In the genomic region with DNA sequence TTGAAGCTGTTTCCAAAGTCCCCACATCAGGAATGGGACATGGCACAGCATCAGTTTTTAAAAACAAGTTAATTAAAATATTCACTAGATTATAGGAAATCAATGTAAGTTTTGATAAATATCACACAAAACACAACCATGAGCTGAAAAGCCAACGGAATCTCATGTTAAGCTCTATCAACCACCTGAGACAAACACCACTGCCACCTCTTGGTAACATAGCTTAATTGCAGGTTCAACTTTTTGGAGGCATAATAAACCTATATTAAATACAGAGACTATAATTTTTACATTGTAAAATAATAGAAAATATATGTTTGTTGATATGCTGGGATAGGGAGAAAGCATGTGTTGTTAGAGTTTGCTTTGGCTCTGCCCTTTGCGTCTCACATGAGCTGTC, we compare ENCODE assay signal across 25 cellular contexts.
DNase-seq lines count a peak whose midpoint lies in the region; ATAC-seq and FAIRE-seq lines count a peak whose summit lies in the region.
"Had no signal": no experiment of that assay in that cellular context is flagged by ENCODE, and none has a peak within 500 bp of the region (broad histone marks: within the 10 kb centered on the region; RNA-seq: fewer than 3 reads in every experiment).

No MANE protein-coding gene starts in this region.

- no CpG with 5 or more reads among the region's 2 CpGs for WGBS in mesendoderm (ENCODE audit: extremely low coverage, insufficient coverage, low lambda C conversion rate)

- no peak overlapping the region for H3K4ac ChIP-seq in mesendoderm (ENCODE audit: low read depth, low read length)

- no peaks in the 10 kb centered on the region for H3K27me3 ChIP-seq in mesendoderm (ENCODE audit: insufficient read depth, low read length, poor library complexity)
- H3K27me3 ChIP-seq: ascending aorta, right lobe of liver, upper lobe of left lung had no signal

- ATAC-seq in GM19395 (IDR thresholded peaks at IDR 0.05; ENCODE audit: unreplicated experiment) = no peak
- ATAC-seq: left colon; mucosa of descending colon; right lobe of liver; stimulated activated naive CD8-positive, alpha-beta T cell treated with anti-CD3 and anti-CD28 coated beads, Interleukin-15, Interleukin-2, amounts not matched to agents 100 U/mL and 50 U/mL, for 24 hours had no signal

- no peak overlapping the region for H2AK5ac ChIP-seq in mesendoderm (ENCODE audit: low read length)

- no peak for FAIRE-seq in GM19239 (lab: Jason Lieb, UNC)
- FAIRE-seq: colon, endometrium had no signal

- no peak overlapping the region for H3K23ac ChIP-seq in mesendoderm (ENCODE audit: low read length)

- no peak overlapping the region for H2BK120ac ChIP-seq in mesendoderm (ENCODE audit: low read depth, low read length)

- H3K79me2 ChIP-seq in mesendoderm (ENCODE audit: control insufficient read depth, insufficient read depth, low read length) = no peaks in the 10 kb centered on the region

- no peak overlapping the region for H4K8ac ChIP-seq in mesendoderm (ENCODE audit: low read depth, low read length)

- no peak overlapping the region for H2BK15ac ChIP-seq in mesendoderm (replicated peaks; ENCODE audit: low read depth)

- peaks cover 1% of the 10 kb centered on the region for H3K4me1 ChIP-seq in mesendoderm (ENCODE audit: control insufficient read depth, low read depth, low read length)
- H3K4me1 ChIP-seq: ascending aorta, right lobe of liver had no signal

- H3K79me1 ChIP-seq in mesendoderm (ENCODE audit: low read length) = no peaks in the 10 kb centered on the region

- no peak overlapping the region for H3K4me3 ChIP-seq in SK-N-MC
- no peak overlapping the region for H3K4me3 ChIP-seq in mesendoderm (ENCODE audit: low read length)
- H3K4me3 ChIP-seq: ascending aorta, GM23248, mucosa of descending colon, PC-9, right lobe of liver, upper lobe of left lung had no signal

- no peak overlapping the region for H3K56ac ChIP-seq in mesendoderm (ENCODE audit: low read length)

- H3K18ac ChIP-seq in mesendoderm (ENCODE audit: low read length) = no peak overlapping the region

- DNase-seq in DMS53 (lab: John Stamatoyannopoulos, UW) (peak; percentile 11), DMS53 treated with DMSO at 0.1 percent for 48 hours (lab: John Stamatoyannopoulos, UW; ENCODE audit: unreplicated experiment) (no peak), HT-29 (ENCODE audit: low spot score) (peak; percentile 19), SK-N-MC (ENCODE audit: low read depth, low spot score) (no peak), mesendoderm (peak; percentile 23), GM19239 (ENCODE audit: insufficient read length, low spot score) (no peak)
- DNase-seq in stimulated activated CD4-positive, alpha-beta T cell treated with anti-CD3 and anti-CD28 coated beads, Interleukin-2, amount 100 ng/mL, for 24 hours = no peak
- DNase-seq: activated CD4-positive, alpha-beta T cell treated with anti-CD3 and anti-CD28 coated beads, Interleukin-2, amount 50 U/mL, for 1 hour; activated naive CD4-positive, alpha-beta T cell treated with Interleukin-2 at 50 U/mL for 16 hours; activated T-cell treated with anti-CD3 and anti-CD28 coated beads for 4 hours; EL; GM23248; left colon; mucosa of descending colon; NCI-H146; NCI-H345; PC-9; right lobe of liver; stimulated activated naive CD8-positive, alpha-beta T cell treated with anti-CD3 and anti-CD28 coated beads, Interleukin-15, Interleukin-2, amounts not matched to agents 100 U/mL and 50 U/mL, for 24 hours; SW 1271 had no signal

- H2BK5ac ChIP-seq in mesendoderm (ENCODE audit: low read length) = no peak overlapping the region

- H3K36me3 ChIP-seq in SK-N-MC (ENCODE audit: insufficient read depth, low read length) (peaks cover 7% of the 10 kb centered on the region; the same call in 1 of the 2 replicates), mesendoderm (ENCODE audit: control insufficient read depth, insufficient read depth, low read length) (no peaks in the 10 kb centered on the region)
- H3K36me3 ChIP-seq: ascending aorta, right lobe of liver, upper lobe of left lung had no signal

- no peak overlapping the region for H3K9ac ChIP-seq in SK-N-MC (ENCODE audit: insufficient read length)
- no peak overlapping the region for H3K9ac ChIP-seq in mesendoderm (ENCODE audit: low read length)
- H3K9ac ChIP-seq: GM23248 had no signal

- H4K5ac ChIP-seq in mesendoderm (ENCODE audit: low read length) = no peak overlapping the region

- H3K9me3 ChIP-seq in SK-N-MC (ENCODE audit: low read depth, low read length) = 0 out of 2 replicates have a peak, but pooled peaks cover 5% of the 10 kb centered on the region
- H3K9me3 ChIP-seq: mucosa of descending colon, right lobe of liver had no signal

- H3K4me2 ChIP-seq in mesendoderm (ENCODE audit: low read length) = no peak overlapping the region
- H3K4me2 ChIP-seq: PC-9 had no signal

- H3K27ac ChIP-seq in SK-N-MC = peak overlapping the region; percentile 48; the same call in 1 of the 2 replicates
- H3K27ac ChIP-seq in mesendoderm (ENCODE audit: low read depth, low read length) = no peak overlapping the region
- H3K27ac ChIP-seq: ascending aorta, GM23248, PC-9, right lobe of liver, upper lobe of left lung had no signal

Comparison
In these comparisons a context has a peak if more than half of its experiments do, and no peak if none do; other contexts are left out.
1. DNase-seq: peak in DMS53 (single experiment), HT-29 (single experiment) and mesendoderm (single experiment); none in DMS53 treated with DMSO at 0.1 percent for 48 hours (single experiment), SK-N-MC (single experiment), stimulated activated CD4-positive, alpha-beta T cell treated with anti-CD3 and anti-CD28 coated beads, Interleukin-2, amount 100 ng/mL, for 24 hours (0 of 2) and GM19239 (single experiment).